ENCODE assay signal across 28 cellular contexts in genomic region chr7:48617508-48617907, GRCh38.
"Had no signal": no experiment of that assay in that cellular context is flagged by ENCODE, and none has a peak within 500 bp of the region (broad histone marks: within the 10 kb centered on the region; RNA-seq: fewer than 3 reads in every experiment).

No MANE protein-coding gene starts in this region.

- H3K27ac ChIP-seq: PC-9, RWPE1, SJCRH30 had no signal

- H3K4me1 ChIP-seq: SJCRH30 had no signal

- H3K4me2 ChIP-seq: PC-9, SK-N-SH had no signal

- H3K9ac ChIP-seq: SK-N-SH had no signal

- ATAC-seq: Panc1, Right ventricle myocardium inferior had no signal

- H3K36me3 ChIP-seq: SJCRH30 had no signal

- H2AFZ ChIP-seq: PC-9 had no signal

- H3K27me3 ChIP-seq: SJCRH30 had no signal

- H3K4me3 ChIP-seq: PC-9, SJCRH30 had no signal

- H3K9me2 ChIP-seq: SK-N-SH had no signal

- H3K9me3 ChIP-seq: SJCRH30, SK-N-SH had no signal

- DNase-seq: KG1, NCI-H1092, NCI-H1105, NCI-H1417, NCI-H1436, NCI-H146, NCI-H1694, NCI-H187, NCI-H1930, NCI-H2029 treated with DMSO at 0.1 percent for 48 hours, NCI-H2081 treated with DMSO at 0.1 percent for 48 hours, NCI-H2107, NCI-H2171, NCI-H226, NCI-H446 treated with DMSO at 0.1 percent for 48 hours, NCI-H510A, NCI-H524, NCI-H526, PC-9, SHP77, SIG-M5, SK-N-SH, SW 1271, T-helper 1 cell had no signal
